Comparison of ENCODE assay signal across 8 cellular contexts in genomic region chr6:30327232-30327746, GRCh38. TPM values are rescaled to one million over a fixed set of nuclear protein-coding genes. Genes with fewer than 3 reads are reported as not detected.
DNase-seq lines count a peak whose midpoint lies in the region; ATAC-seq and TF ChIP-seq lines count a peak whose summit lies in the region.

No MANE protein-coding gene starts in this region.

- DNase-seq in GM12865 (ENCODE audit: low read depth), result no peak
- no peak for DNase-seq in OCI-LY7 (ENCODE audit: low spot score)
- DNase-seq in trophoblast cell, result peak in 1 of 2 donors; percentile 4
- DNase-seq in H4 (ENCODE audit: low spot score), result no peak
- no peak for DNase-seq in HK-2 (ENCODE audit: unreplicated experiment)

- peak overlapping the region; percentile 73 for H2AFZ ChIP-seq in OCI-LY7 (ENCODE audit: low read length)
- H2AFZ ChIP-seq in trophoblast cell (ENCODE audit: insufficient read depth, low read length, poor library complexity), result peak overlapping the region; percentile 37

- TF ChIP-seq CTCF in GM12865 (IDR thresholded peaks at IDR 0.05; ENCODE audit: insufficient read depth, low read depth, low read length, missing control alignments) (no peak), OCI-LY7 (conservative IDR thresholded peaks at IDR 0.05; ENCODE audit: low read length) (no peak)

- intact Hi-C loops in OCI-LY7 (cut with micrococcal nuclease; ENCODE audit: unreplicated experiment), result loop anchor here (1.0 to 5.0 kb wide), 2 partner anchors 18 to 115 kb away; partner anchors contain the start of genes RPP21 and TRIM26

- no peak overlapping the region for H3K23ac ChIP-seq in trophoblast cell (ENCODE audit: low read length)

- H2BK5ac ChIP-seq in trophoblast cell (ENCODE audit: low read depth, low read length, poor library complexity), result no peak overlapping the region

- H3K9me3 ChIP-seq in OCI-LY7 (ENCODE audit: low read length) (no peaks in the 10 kb centered on the region), esophagus (ENCODE audit: control insufficient read depth in 2 of 2, insufficient read depth in 1 of 2, low read depth in 1 of 2, low read length in 1 of 2) (no peaks in the 10 kb centered on the region), trophoblast cell (ENCODE audit: insufficient read depth, low read depth, low read length) (no peaks in the 10 kb centered on the region)

- POLR2A ChIA-PET in OCI-LY7 (lab: Charles Lee), result interaction anchor here (1.7 kb wide), 1 partner anchor 10 kb away, joined by 4 read pairs; no protein-coding TSS in a partner anchor

- H3K79me2 ChIP-seq in OCI-LY7 (ENCODE audit: insufficient read depth, low read depth, low read length), result peaks cover 49% of the 10 kb centered on the region
- H3K79me2 ChIP-seq in trophoblast cell (ENCODE audit: control insufficient read depth, insufficient read depth, low read length, poor library complexity), result peaks cover 16% of the 10 kb centered on the region

- H3K4me1 ChIP-seq in OCI-LY7 (ENCODE audit: insufficient read depth, low read length, poor library complexity, severe bottlenecking) (peaks cover 30% of the 10 kb centered on the region), esophagus (ENCODE audit: control insufficient read depth in 2 of 2, insufficient read depth in 2 of 2, low read length in 1 of 2) (peaks cover 0 to 7% of the 10 kb centered on the region in 2 donors), trophoblast cell (ENCODE audit: control insufficient read depth in 1 of 2, insufficient read depth in 2 of 2, low read length in 2 of 2) (peaks cover 0 to 5% of the 10 kb centered on the region in 2 experiments)

- no peak overlapping the region for H2AK5ac ChIP-seq in trophoblast cell (ENCODE audit: low read length)

- peak overlapping the region; percentile 97 for H3K9ac ChIP-seq in trophoblast cell (ENCODE audit: low read length)

- H3K18ac ChIP-seq in trophoblast cell (ENCODE audit: low read length), result peak overlapping the region; percentile 62

- H3K9me2 ChIP-seq in OCI-LY7 (ENCODE audit: insufficient read depth, low read length), result no peaks in the 10 kb centered on the region

- H4K91ac ChIP-seq in trophoblast cell (ENCODE audit: low read depth, low read length), result peak overlapping the region; percentile 79

- no peak overlapping the region for H2BK120ac ChIP-seq in trophoblast cell (ENCODE audit: insufficient read depth, low read length, poor library complexity)

- no peak overlapping the region for H3K4ac ChIP-seq in trophoblast cell (ENCODE audit: low read depth, low read length)

- H3K79me1 ChIP-seq in trophoblast cell (ENCODE audit: low read length), result peaks cover 14% of the 10 kb centered on the region

- no TSS peak for BruUV-seq in OCI-LY7 (replicated peaks; lab: Mats Ljungman, UMichigan)

- H4K8ac ChIP-seq in trophoblast cell (ENCODE audit: low read depth, low read length), result peak overlapping the region; percentile 91

- H3K36me3 ChIP-seq in OCI-LY7 (ENCODE audit: insufficient read depth, low read length), result peaks cover 33% of the 10 kb centered on the region
- peaks cover 3 to 10% of the 10 kb centered on the region in 2 donors for H3K36me3 ChIP-seq in esophagus (ENCODE audit: control insufficient read depth in 2 of 2, insufficient read depth in 2 of 2, low read length in 1 of 2)
- peaks cover 10 to 18% of the 10 kb centered on the region in 2 experiments for H3K36me3 ChIP-seq in trophoblast cell (ENCODE audit: control insufficient read depth in 1 of 2, insufficient read depth in 2 of 2, low read length in 2 of 2)

- H3K27me3 ChIP-seq in esophagus (ENCODE audit: control insufficient read depth in 1 of 2, insufficient read depth in 2 of 2, low read length in 2 of 2), result no peaks in the 10 kb centered on the region
- no peaks in the 10 kb centered on the region for H3K27me3 ChIP-seq in trophoblast cell (ENCODE audit: insufficient read depth, low read length)

- H4K20me1 ChIP-seq in OCI-LY7 (ENCODE audit: insufficient read depth, low read length), result peaks cover 25% of the 10 kb centered on the region

- WGBS in esophagus, 2 donors, result 2% methylated on average over 17 of the region's 17 CpGs
- WGBS in trophoblast cell (ENCODE audit: extremely low coverage, insufficient coverage, insufficient read length), result no CpG with 5 or more reads among the region's 17 CpGs

- peak overlapping the region; percentile 90 for H3K4me2 ChIP-seq in OCI-LY7 (ENCODE audit: low read length)
- peak overlapping the region; percentile 99 for H3K4me2 ChIP-seq in trophoblast cell (ENCODE audit: low read length)

- peak overlapping the region; percentile 94 for H3K4me3 ChIP-seq in GM12865 (ENCODE audit: low read depth, low read length)
- H3K4me3 ChIP-seq in OCI-LY7 (ENCODE audit: low read depth, low read length, poor library complexity, severe bottlenecking), result peak overlapping the region; percentile 84
- H3K4me3 ChIP-seq in esophagus (ENCODE audit: low read depth in 1 of 2, low read length in 2 of 2), result peak overlapping the region; percentile 75 to 96
- H3K4me3 ChIP-seq in trophoblast cell (ENCODE audit: low read depth, low read length), result peak overlapping the region; percentile 84

- CTCF ChIA-PET in OCI-LY7 (lab: Charles Lee; ENCODE audit: unreplicated experiment), result interaction anchor here (0.6 kb wide), 1 partner anchor 10 kb away, joined by 3 read pairs; no protein-coding TSS in a partner anchor

- H3K27ac ChIP-seq in OCI-LY7 (ENCODE audit: low read depth, low read length, poor library complexity, severe bottlenecking), result peak overlapping the region; percentile 84
- peak overlapping the region; percentile 96 to 98 for H3K27ac ChIP-seq in esophagus (ENCODE audit: low read depth in 2 of 2, low read length in 1 of 2)
- H3K27ac ChIP-seq in trophoblast cell (ENCODE audit: low read depth, low read length), result peak overlapping the region; percentile 94

- peak overlapping the region; percentile 60 for H3K14ac ChIP-seq in trophoblast cell (ENCODE audit: low read length)

- no peak overlapping the region for H4K12ac ChIP-seq in trophoblast cell (ENCODE audit: low read depth, low read length)

- H2BK12ac ChIP-seq in trophoblast cell (ENCODE audit: low read length), result no peak overlapping the region

- no peak for ATAC-seq in HG02763 (IDR thresholded peaks at IDR 0.05; ENCODE audit: unreplicated experiment)
- ATAC-seq in GM21825 (IDR thresholded peaks at IDR 0.05; ENCODE audit: unreplicated experiment), result no peak

RNA-seq across cellular contexts. Expression of gene TRIM39, which starts 0.6 kb away (rescaled TPM):
- total RNA-seq in OCI-LY7 (2014; rRNA removed; shearing (Covaris generic)), result 10.9 and 11.4 TPM in 2 replicates
- 13.8 and 17.0 TPM in 2 replicates for total RNA-seq in OCI-LY7 (2022)
- polyA plus RNA-seq in esophagus, result 10 to 100 TPM; 11.9 to 12.1 TPM
- 14.4 and 14.8 TPM in 2 replicates for polyA plus RNA-seq in trophoblast cell (2013)
- total RNA-seq in H4 (2014; rRNA removed; shearing (Covaris generic)), result 7.2 and 11.2 TPM in 2 replicates

RNA-seq across cellular contexts. Expression of gene RPP21, which starts 17.7 kb away (rescaled TPM):
- total RNA-seq in OCI-LY7 (2014; rRNA removed; shearing (Covaris generic)), result 77.3 and 88.1 TPM in 2 replicates
- total RNA-seq in OCI-LY7 (2022), result 50.4 and 51.4 TPM in 2 replicates
- polyA plus RNA-seq in esophagus, result 100 to 1,000 TPM; 123 to 172 TPM
- polyA plus RNA-seq in trophoblast cell (2013), result 99.8 and 100 TPM in 2 replicates
- 48.2 and 71.3 TPM in 2 replicates for total RNA-seq in H4 (2014; rRNA removed; shearing (Covaris generic))
